ENCODE assay signal across 9 cellular contexts in the genomic region with DNA sequence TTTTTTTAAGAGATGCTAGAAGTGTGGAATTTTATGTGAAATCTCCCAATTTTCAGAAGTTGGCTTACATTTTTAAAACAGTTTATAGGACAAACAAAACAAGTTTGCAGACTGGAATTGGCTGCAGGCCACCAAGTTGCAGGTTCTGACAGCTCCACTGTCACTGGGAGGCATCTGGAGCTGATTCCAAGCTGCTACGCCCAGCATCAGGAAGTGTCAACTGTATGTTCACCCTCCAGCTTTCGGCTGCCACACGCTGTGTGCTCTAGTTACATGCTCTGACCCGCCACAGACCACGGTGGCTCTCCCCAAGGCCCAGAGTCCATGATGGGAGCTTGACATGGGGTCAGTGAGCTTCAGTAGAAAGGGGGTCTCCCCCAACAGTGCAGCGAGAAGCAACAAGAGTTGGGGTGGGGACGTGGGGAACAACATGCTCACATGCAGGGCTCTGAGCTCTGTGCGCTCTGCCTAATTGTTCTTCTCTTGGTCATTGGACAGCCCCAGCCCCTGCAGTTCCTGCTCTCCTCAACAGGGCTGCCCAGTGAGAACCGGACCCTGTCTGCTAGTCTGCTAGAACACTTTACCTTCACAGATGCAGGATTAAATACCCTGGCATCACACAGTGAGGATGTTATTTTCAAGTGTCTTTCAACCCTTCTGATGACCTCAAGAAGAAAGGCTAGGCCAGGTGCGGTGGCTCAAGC. TPM values are rescaled to one million over a fixed set of nuclear protein-coding genes. Genes with fewer than 3 reads are reported as not detected.
"Had no signal": no experiment of that assay in that cellular context is flagged by ENCODE, and none has a peak within 500 bp of the region (broad histone marks: within the 10 kb centered on the region; RNA-seq: fewer than 3 reads in every experiment).

No MANE protein-coding gene starts in this region.

RNA-seq across cellular contexts. Expression of a gene that starts 8.0 kb away (rescaled TPM):
- total RNA-seq: activated CD4-positive, alpha-beta T cell treated with anti-CD3 and anti-CD28 coated beads for 36 hours; activated CD4-positive, alpha-beta T cell treated with anti-CD3 and anti-CD28 coated beads, Interleukin-2, amount 10 ng/mL, durations not matched to agents 24 days and 14 days; activated CD8-positive, alpha-beta memory T cell treated with anti-CD3 and anti-CD28 coated beads for 36 hours; activated T-helper 1 cell treated with anti-CD3 and anti-CD28 coated beads, Interleukin-12 subunit alpha, Interleukin-12 subunit beta, Interleukin-2, Interleukin-4 antibody, amounts not matched to agents 30 ng/mL and 10 ng/mL and 1 ng/mL, durations not matched to agents 14 hours and 24 hours and 36 hours; aorta; body of pancreas; cardiac muscle cell; dermis microvascular lymphatic vessel endothelial cell; T-helper 17 cell had no signal
